8 cellular contexts compared by ENCODE assay signal in genomic region chr12:14258468-14258947, GRCh38.
DNase-seq lines count a peak whose midpoint lies in the region; ATAC-seq and TF ChIP-seq lines count a peak whose summit lies in the region.

No MANE protein-coding gene starts in this region.

- peaks cover 59% of the 10 kb centered on the region for H3K9me3 Mint-ChIP-seq in Caco-2 (ENCODE audit: unreplicated experiment)

- no peak for DNase-seq in Caco-2
- no peak for DNase-seq in Panc1 (ENCODE audit: low read depth, low spot score)
- no peak for DNase-seq in esophagus squamous epithelium (lab: John Stamatoyannopoulos, UW)
- peak; percentile 42 for DNase-seq in putamen (ENCODE audit: low spot score)
- no peak for DNase-seq in activated CD8-positive, alpha-beta memory T cell treated with anti-CD3 and anti-CD28 coated beads, Interleukin-2, amount 50 U/mL, for 48 hours

- peak overlapping the region; percentile 12 for H3K4me3 Mint-ChIP-seq in Caco-2 (ENCODE audit: unreplicated experiment)

- H3K4me1 ChIP-seq in Caco-2 (peaks cover 19% of the 10 kb centered on the region), Panc1 (ENCODE audit: control insufficient read depth, insufficient read depth, low read length) (peaks cover 17% of the 10 kb centered on the region), esophagus squamous epithelium (peaks cover 31 to 80% (median 37%) of the 10 kb centered on the region in 3 donors)

- peaks cover 42% of the 10 kb centered on the region for H3K9me3 ChIP-seq in Caco-2
- H3K9me3 ChIP-seq in Panc1 (ENCODE audit: control insufficient read depth, insufficient read depth, low read depth, low read length), result no peaks in the 10 kb centered on the region
- H3K9me3 ChIP-seq in esophagus squamous epithelium, result no peaks in the 10 kb centered on the region

- TF ChIP-seq CTCF in Caco-2 (IDR thresholded peaks at IDR 0.05; ENCODE audit: insufficient read depth in 1 of 2, low read depth in 1 of 2, low read length in 1 of 2, severe bottlenecking in 1 of 2, unreplicated experiment in 1 of 2) (no peak), Panc1 (IDR thresholded peaks at IDR 0.05) (no peak), esophagus squamous epithelium (IDR thresholded peaks at IDR 0.05) (no peak)

- H3K36me3 Mint-ChIP-seq in Caco-2 (ENCODE audit: insufficient read depth, unreplicated experiment), result peaks cover 11% of the 10 kb centered on the region

- H3K27me3 Mint-ChIP-seq in Caco-2 (ENCODE audit: insufficient read depth, unreplicated experiment), result no peaks in the 10 kb centered on the region

- CTCF ChIA-PET in Caco-2 (lab: Charles Lee) (interaction anchor here (0.6 to 1.1 kb wide), 2 partner anchors 16 to 107 kb away, joined by 4 to 5 read pairs; partner anchors contain the start of gene ATF7IP), Panc1 (lab: Charles Lee) (no interaction called here)

- intact Hi-C loops in Caco-2 (cut with micrococcal nuclease; ENCODE audit: unreplicated experiment) (loop anchor here (5.0 kb wide), 1 partner anchor 109 kb away; the partner anchor contains the start of gene ATF7IP), Panc1 (cut with micrococcal nuclease; ENCODE audit: unreplicated experiment) (loop anchor here (10.0 kb wide), 2 partner anchors 106 to 136 kb away; partner anchors contain the start of gene ATF7IP), esophagus squamous epithelium (cut with DNase I) (loop anchor here (5.0 kb wide), 1 partner anchor 109 kb away; the partner anchor contains the start of gene ATF7IP)

- no peak for TF ChIP-seq POLR2A in esophagus squamous epithelium (IDR thresholded peaks at IDR 0.05)

- H3K36me3 ChIP-seq in Caco-2 (ENCODE audit: control insufficient read depth, insufficient read depth, low read length), result no peaks in the 10 kb centered on the region
- no peaks in the 10 kb centered on the region for H3K36me3 ChIP-seq in Panc1 (ENCODE audit: control insufficient read depth, insufficient read depth, low read length)
- no peaks in the 10 kb centered on the region for H3K36me3 ChIP-seq in esophagus squamous epithelium

- no TSS peak for BruUV-seq in Caco-2 (replicated peaks; lab: Mats Ljungman, UMichigan)
- BruUV-seq in Panc1 (replicated peaks; lab: Mats Ljungman, UMichigan), result no TSS peak

- no peak for ATAC-seq in Panc1
- no peak for ATAC-seq in GM18909 (IDR thresholded peaks at IDR 0.05; ENCODE audit: poor library complexity, unreplicated experiment)
- no peak for ATAC-seq in GM19324 (IDR thresholded peaks at IDR 0.05; ENCODE audit: low FRiP score, unreplicated experiment)
- ATAC-seq in GM21381 (IDR thresholded peaks at IDR 0.05; ENCODE audit: unreplicated experiment), result no peak

- H3K4me3 ChIP-seq in Caco-2 (ENCODE audit: low read depth, low read length) (no peak overlapping the region), Panc1 (ENCODE audit: low read depth in 2 of 2, low read length in 2 of 2) (no peak overlapping the region), esophagus squamous epithelium (no peak overlapping the region)

- peaks cover 12% of the 10 kb centered on the region for H3K4me1 Mint-ChIP-seq in Caco-2 (ENCODE audit: low read depth, unreplicated experiment)

- in situ Hi-C loops in Panc1 (cut with HindIII; ENCODE audit: low pct_unique_long_range_greater_than_20kb, low sequenced_read_pairs), result no loop called here

- H3K27ac ChIP-seq in Panc1 (ENCODE audit: low read length) (peak overlapping the region; percentile 77), esophagus squamous epithelium (peak overlapping the region; percentile 86 to 96 (median 89))

- H3K27ac Mint-ChIP-seq in Caco-2 (ENCODE audit: unreplicated experiment), result peak overlapping the region; percentile 38

- H3K27me3 ChIP-seq in Caco-2 (replicated peaks; ENCODE audit: control insufficient read depth, insufficient read depth, low read length) (no peaks in the 10 kb centered on the region), Panc1 (ENCODE audit: control insufficient read depth, insufficient read depth, low read length) (no peaks in the 10 kb centered on the region), esophagus squamous epithelium (no peaks in the 10 kb centered on the region)

- POLR2A ChIA-PET in Caco-2 (lab: Charles Lee), result no interaction called here
- POLR2A ChIA-PET in Panc1 (lab: Charles Lee), result no interaction called here

- WGBS in esophagus squamous epithelium, 2 donors, result 44 to 57% methylated on average over 4 of the region's 4 CpGs
